Comparison of ENCODE assay signal across 8 cellular contexts in the genomic region with DNA sequence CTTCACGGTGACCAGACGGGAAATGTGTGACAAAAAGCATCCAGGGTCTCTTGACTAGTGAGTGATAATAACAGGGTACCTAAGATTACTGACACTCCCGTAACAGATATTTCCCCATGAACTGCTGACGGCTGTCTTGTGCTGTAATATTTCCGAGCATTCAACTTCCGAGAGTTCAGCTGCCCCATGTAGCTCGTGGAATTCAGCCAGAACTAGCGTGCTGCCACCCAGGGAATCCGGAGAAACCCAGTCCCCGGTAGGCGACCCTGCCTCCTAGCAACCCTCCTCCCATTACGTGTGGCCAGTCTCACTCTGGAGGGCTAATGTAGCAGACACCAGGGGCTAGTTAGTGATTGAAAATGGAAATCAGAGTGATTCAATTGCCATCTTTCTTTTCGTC.
"Had no signal": no experiment of that assay in that cellular context is flagged by ENCODE, and none has a peak within 500 bp of the region (broad histone marks: within the 10 kb centered on the region; RNA-seq: fewer than 3 reads in every experiment).

No MANE protein-coding gene starts in this region.

- DNase-seq: activated B cell treated with CpG ODN at 0.5 μM for 24 hours; activated CD4-positive, alpha-beta T cell treated with anti-CD3 and anti-CD28 coated beads for 48 hours; activated CD8-positive, alpha-beta memory T cell treated with anti-CD3 and anti-CD28 coated beads, Interleukin-2, amount 50 U/mL, for 48 hours; activated naive CD8-positive, alpha-beta T cell treated with anti-CD3 and anti-CD28 coated beads for 36 hours; mesenchymal stem cell; T-helper 2 cell had no signal

- H3K4me3 Mint-ChIP-seq: activated B cell treated with CpG ODN at 0.5 μM for 24 hours; activated naive CD8-positive, alpha-beta T cell treated with anti-CD3 and anti-CD28 coated beads for 36 hours; stimulated activated memory B cell treated with anti-CD40 and anti-IgM and Interleukin-4, amounts not matched to agents 10 μg/mL and 1 μg/mL and 100 μg/mL, for 72 hours had no signal

- H3K36me3 ChIP-seq: heart right ventricle had no signal

- H3K27me3 ChIP-seq: heart right ventricle had no signal

- H3K27ac ChIP-seq: heart right ventricle had no signal

- H3K4me3 ChIP-seq: heart right ventricle had no signal

- H3K4me1 Mint-ChIP-seq: activated B cell treated with CpG ODN at 0.5 μM for 24 hours; activated naive CD8-positive, alpha-beta T cell treated with anti-CD3 and anti-CD28 coated beads for 36 hours; stimulated activated memory B cell treated with anti-CD40 and anti-IgM and Interleukin-4, amounts not matched to agents 10 μg/mL and 1 μg/mL and 100 μg/mL, for 72 hours had no signal

- ATAC-seq: stimulated activated memory B cell treated with anti-CD40 and anti-IgM and Interleukin-4, amounts not matched to agents 10 μg/mL and 1 μg/mL and 100 μg/mL, for 72 hours had no signal

- H3K27ac Mint-ChIP-seq: activated B cell treated with CpG ODN at 0.5 μM for 24 hours; activated naive CD8-positive, alpha-beta T cell treated with anti-CD3 and anti-CD28 coated beads for 36 hours; stimulated activated memory B cell treated with anti-CD40 and anti-IgM and Interleukin-4, amounts not matched to agents 10 μg/mL and 1 μg/mL and 100 μg/mL, for 72 hours had no signal

- H3K27me3 Mint-ChIP-seq: activated B cell treated with CpG ODN at 0.5 μM for 24 hours; activated naive CD8-positive, alpha-beta T cell treated with anti-CD3 and anti-CD28 coated beads for 36 hours; stimulated activated memory B cell treated with anti-CD40 and anti-IgM and Interleukin-4, amounts not matched to agents 10 μg/mL and 1 μg/mL and 100 μg/mL, for 72 hours had no signal

- H3K36me3 Mint-ChIP-seq: activated naive CD8-positive, alpha-beta T cell treated with anti-CD3 and anti-CD28 coated beads for 36 hours; stimulated activated memory B cell treated with anti-CD40 and anti-IgM and Interleukin-4, amounts not matched to agents 10 μg/mL and 1 μg/mL and 100 μg/mL, for 72 hours had no signal

- H3K9me3 Mint-ChIP-seq: activated naive CD8-positive, alpha-beta T cell treated with anti-CD3 and anti-CD28 coated beads for 36 hours had no signal
